12 cellular contexts compared by ENCODE assay signal in the genomic region with DNA sequence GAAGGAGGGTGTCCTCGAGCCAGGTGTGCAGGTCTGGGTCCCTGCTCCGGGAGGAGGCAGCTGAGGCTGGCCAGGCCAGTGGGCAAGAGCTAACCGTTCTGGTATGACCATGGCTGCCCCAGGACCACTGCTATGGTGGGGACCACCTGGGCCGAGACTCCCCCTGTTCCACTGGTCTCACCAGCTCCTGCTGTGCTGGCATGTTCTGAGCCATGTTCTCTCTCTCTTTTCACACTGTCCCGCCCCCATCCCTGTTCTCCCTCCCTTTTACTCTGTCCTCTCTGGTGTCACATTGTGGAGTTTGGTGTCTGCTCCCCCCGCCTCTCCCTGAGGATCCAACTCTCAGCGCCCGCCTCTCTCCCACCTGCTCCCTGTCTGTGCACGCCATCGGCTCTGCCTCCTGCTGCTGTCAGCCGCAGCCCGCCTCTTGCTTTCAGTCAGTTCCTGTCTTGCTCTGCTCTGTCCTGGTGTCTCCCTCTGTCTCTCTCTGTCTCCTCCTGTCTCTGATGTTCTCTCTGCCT.
A peak's percentile ranks its signal among the peaks of the same experiment; 100 is the strongest.
DNase-seq lines count a peak whose midpoint lies in the region; ATAC-seq and TF ChIP-seq lines count a peak whose summit lies in the region.
"Had no signal": no experiment of that assay in that cellular context is flagged by ENCODE, and none has a peak within 500 bp of the region (broad histone marks: within the 10 kb centered on the region; RNA-seq: fewer than 3 reads in every experiment).

No MANE protein-coding gene starts in this region.

- peaks cover 23 to 27% of the 10 kb centered on the region in 2 donors for H3K4me1 ChIP-seq in adrenal gland (replicated peaks in 1 of 2)

- TF ChIP-seq POLR2A in adrenal gland (IDR thresholded peaks at IDR 0.05): no peak
- TF ChIP-seq POLR2A in lower leg skin (IDR thresholded peaks at IDR 0.05): no peak

- peaks cover 6 to 10% of the 10 kb centered on the region in 2 donors for H3K27me3 Mint-ChIP-seq in natural killer cell treated with Interleukin-12 subunit alpha and Interleukin-12 subunit beta and Interleukin-15 and Interleukin-18, amount 100 ng/mL, for 72 hours

- no peaks in the 10 kb centered on the region for H3K27me3 ChIP-seq in adrenal gland

- peak overlapping the region; percentile 2 for H3K27ac Mint-ChIP-seq in stimulated activated effector memory CD8-positive, alpha-beta T cell treated with anti-CD3 and anti-CD28 coated beads, Interleukin-12 subunit alpha, Interleukin-12 subunit beta, amount 100 ng/mL, for 72 hours
- no peak overlapping the region for H3K27ac Mint-ChIP-seq in natural killer cell treated with Interleukin-12 subunit alpha and Interleukin-12 subunit beta and Interleukin-15 and Interleukin-18, amount 100 ng/mL, for 72 hours
- H3K27ac Mint-ChIP-seq: CD14-positive monocyte had no signal

- DNase-seq in NCI-H146 (lab: John Stamatoyannopoulos, UW) (peak; percentile 41), adrenal gland (peak in 4 of 7 donors; percentile 24 to 56 (median 40)), lower leg skin (ENCODE audit: low spot score in 2 of 2) (peak; percentile 20 to 86), C1 segment of cervical spinal cord (lab: John Stamatoyannopoulos, UW) (no peak), GOT3 (lab: John Stamatoyannopoulos, UW) (no peak)
- no peak for DNase-seq in stimulated activated effector memory CD8-positive, alpha-beta T cell treated with anti-CD3 and anti-CD28 coated beads, Interleukin-12 subunit alpha, Interleukin-12 subunit beta, amount 100 ng/mL, for 72 hours (ENCODE audit: low spot score in 2 of 2)
- no peak for DNase-seq in natural killer cell treated with Interleukin-12 subunit alpha and Interleukin-12 subunit beta and Interleukin-15 and Interleukin-18, amount 100 ng/mL, for 72 hours (ENCODE audit: low spot score)
- DNase-seq: activated CD4-positive, CD25-positive, alpha-beta regulatory T cell; NCI-H748 treated with DMSO at 0.1 percent for 48 hours had no signal

- peak; percentile 41 for ATAC-seq in stimulated activated effector memory CD8-positive, alpha-beta T cell treated with anti-CD3 and anti-CD28 coated beads, Interleukin-12 subunit alpha, Interleukin-12 subunit beta, amount 100 ng/mL, for 72 hours
- no peak for ATAC-seq in GM18870 (IDR thresholded peaks at IDR 0.05; ENCODE audit: unreplicated experiment)
- no peak for ATAC-seq in natural killer cell treated with Interleukin-12 subunit alpha and Interleukin-12 subunit beta and Interleukin-15 and Interleukin-18, amount 100 ng/mL, for 72 hours
- ATAC-seq: mucosa of descending colon had no signal

- no peaks in the 10 kb centered on the region for H3K36me3 ChIP-seq in adrenal gland (replicated peaks in 1 of 2)

- H3K4me3 Mint-ChIP-seq in stimulated activated effector memory CD8-positive, alpha-beta T cell treated with anti-CD3 and anti-CD28 coated beads, Interleukin-12 subunit alpha, Interleukin-12 subunit beta, amount 100 ng/mL, for 72 hours: no peak overlapping the region
- no peak overlapping the region for H3K4me3 Mint-ChIP-seq in natural killer cell treated with Interleukin-12 subunit alpha and Interleukin-12 subunit beta and Interleukin-15 and Interleukin-18, amount 100 ng/mL, for 72 hours
- H3K4me3 Mint-ChIP-seq: CD14-positive monocyte had no signal

- H3K9me3 ChIP-seq in adrenal gland (replicated peaks in 1 of 3): no peaks in the 10 kb centered on the region
- H3K9me3 ChIP-seq: mucosa of descending colon had no signal

- H3K4me1 Mint-ChIP-seq in stimulated activated effector memory CD8-positive, alpha-beta T cell treated with anti-CD3 and anti-CD28 coated beads, Interleukin-12 subunit alpha, Interleukin-12 subunit beta, amount 100 ng/mL, for 72 hours: no peaks in the 10 kb centered on the region
- no peaks in the 10 kb centered on the region for H3K4me1 Mint-ChIP-seq in natural killer cell treated with Interleukin-12 subunit alpha and Interleukin-12 subunit beta and Interleukin-15 and Interleukin-18, amount 100 ng/mL, for 72 hours (ENCODE audit: low read depth in 2 of 2)
- H3K4me1 Mint-ChIP-seq: CD14-positive monocyte had no signal

- peak overlapping the region in 2 of 5 donors; percentile 59 to 91 for H3K27ac ChIP-seq in adrenal gland

- H3K9me3 Mint-ChIP-seq in stimulated activated effector memory CD8-positive, alpha-beta T cell treated with anti-CD3 and anti-CD28 coated beads, Interleukin-12 subunit alpha, Interleukin-12 subunit beta, amount 100 ng/mL, for 72 hours: no peaks in the 10 kb centered on the region
- no peaks in the 10 kb centered on the region for H3K9me3 Mint-ChIP-seq in natural killer cell treated with Interleukin-12 subunit alpha and Interleukin-12 subunit beta and Interleukin-15 and Interleukin-18, amount 100 ng/mL, for 72 hours

- 83 to 93% (median 89%) methylated on average over 9 to 12 of the region's 12 CpGs for WGBS in adrenal gland, 4 donors
- 70 to 75% methylated on average over 12 of the region's 12 CpGs for WGBS in lower leg skin, 2 donors

- intact Hi-C loops in adrenal gland (cut with DNase I): no loop called here
- intact Hi-C loops in lower leg skin (cut with DNase I; ENCODE audit: low total_unique reads): no loop called here

- H3K36me3 Mint-ChIP-seq in stimulated activated effector memory CD8-positive, alpha-beta T cell treated with anti-CD3 and anti-CD28 coated beads, Interleukin-12 subunit alpha, Interleukin-12 subunit beta, amount 100 ng/mL, for 72 hours: no peaks in the 10 kb centered on the region
- no peaks in the 10 kb centered on the region for H3K36me3 Mint-ChIP-seq in natural killer cell treated with Interleukin-12 subunit alpha and Interleukin-12 subunit beta and Interleukin-15 and Interleukin-18, amount 100 ng/mL, for 72 hours
- H3K36me3 Mint-ChIP-seq: CD14-positive monocyte had no signal

- H3K4me3 ChIP-seq in adrenal gland (no peak overlapping the region), lower leg skin (ENCODE audit: low read depth, poor library complexity, severe bottlenecking) (no peak overlapping the region)
- H3K4me3 ChIP-seq: mucosa of descending colon had no signal

- no peak for TF ChIP-seq CTCF in adrenal gland (IDR thresholded peaks at IDR 0.05)
- no peak for TF ChIP-seq CTCF in lower leg skin (IDR thresholded peaks at IDR 0.05)

Comparison
In these comparisons a context has a peak if more than half of its experiments do, and no peak if none do; other contexts are left out.
1. DNase-seq: peak in NCI-H146 (single experiment), adrenal gland (4 of 7) and lower leg skin (2 of 2); none in stimulated activated effector memory CD8-positive, alpha-beta T cell treated with anti-CD3 and anti-CD28 coated beads, Interleukin-12 subunit alpha, Interleukin-12 subunit beta, amount 100 ng/mL, for 72 hours (0 of 2), natural killer cell treated with Interleukin-12 subunit alpha and Interleukin-12 subunit beta and Interleukin-15 and Interleukin-18, amount 100 ng/mL, for 72 hours (single experiment), C1 segment of cervical spinal cord (0 of 14) and GOT3 (single experiment).